In genomic region chr3:122416966-122417365, GRCh38 we compare ENCODE assay signal across 8 cellular contexts. TPM values are rescaled to one million over a fixed set of nuclear protein-coding genes. Genes with fewer than 3 reads are reported as not detected.
DNase-seq lines count a peak whose midpoint lies in the region; TF ChIP-seq lines count a peak whose summit lies in the region.

No MANE protein-coding gene starts in this region.

- H3K36me3 ChIP-seq in ACC112 (ENCODE audit: insufficient read depth, low read length) (0 out of 2 replicates have a peak, but pooled peaks cover 4% of the 10 kb centered on the region), muscle layer of colon (ENCODE audit: insufficient read depth, low read length) (peaks cover 6% of the 10 kb centered on the region)

- H2AFZ ChIP-seq in ACC112 (ENCODE audit: low read length, unreplicated experiment), result no peak overlapping the region

- TF ChIP-seq CTCF in cardiac fibroblast (IDR thresholded peaks at IDR 0.05; ENCODE audit: low read depth, low read length), result no peak

- H3K27ac Mint-ChIP-seq in IgD-negative memory B cell, result peak overlapping the region; percentile 98 to 100 (median 99)

- H3K79me2 ChIP-seq in ACC112 (ENCODE audit: control insufficient read depth, insufficient read depth, low read length, unreplicated experiment), result peaks cover 42% of the 10 kb centered on the region

- peak overlapping the region; percentile 93 to 99 (median 97) for H3K4me3 Mint-ChIP-seq in IgD-negative memory B cell

- no peak overlapping the region for H3K27ac ChIP-seq in ACC112 (ENCODE audit: low read depth, low read length)
- peak overlapping the region; percentile 71 for H3K27ac ChIP-seq in muscle layer of colon (ENCODE audit: low read depth, low read length)

- H3K36me3 Mint-ChIP-seq in IgD-negative memory B cell, result peaks cover 7% of the 10 kb centered on the region

- H3K4me1 Mint-ChIP-seq in IgD-negative memory B cell, result peaks cover 31 to 42% (median 37%) of the 10 kb centered on the region in 3 donors

- H3K9me3 Mint-ChIP-seq in IgD-negative memory B cell, result no peaks in the 10 kb centered on the region

- no peaks in the 10 kb centered on the region for H3K27me3 Mint-ChIP-seq in IgD-negative memory B cell

- peaks cover 16% of the 10 kb centered on the region for H3K4me1 ChIP-seq in ACC112 (ENCODE audit: control insufficient read depth, insufficient read depth, low read length, unreplicated experiment)
- peaks cover 10% of the 10 kb centered on the region for H3K4me1 ChIP-seq in muscle layer of colon (ENCODE audit: insufficient read depth, low read length)

- peak overlapping the region; percentile 61 for H3K9ac ChIP-seq in muscle layer of colon (ENCODE audit: low read length)

- H3K27me3 ChIP-seq in ACC112 (ENCODE audit: insufficient read depth, low read length), result no peaks in the 10 kb centered on the region
- H3K27me3 ChIP-seq in muscle layer of colon (ENCODE audit: control insufficient read depth in 1 of 2, insufficient read depth in 2 of 2, low read length in 2 of 2), result no peaks in the 10 kb centered on the region

- DNase-seq in cardiac fibroblast (ENCODE audit: low read depth in 2 of 2) (no peak), inferior parietal cortex (ENCODE audit: extremely low spot score) (no peak), NCI-H510A (lab: John Stamatoyannopoulos, UW) (no peak), NCI-H2029 treated with DMSO at 0.1 percent for 48 hours (lab: John Stamatoyannopoulos, UW) (no peak)
- no peak for DNase-seq in stimulated activated CD8-positive, alpha-beta memory T cell treated with anti-CD3 and anti-CD28 coated beads, Interleukin-4, amount 100 ng/mL, for 48 hours

- H3K4me3 ChIP-seq in ACC112 (ENCODE audit: low read depth, low read length) (peak overlapping the region; percentile 83), cardiac fibroblast (replicated peaks in 1 of 2; ENCODE audit: low read depth in 2 of 2, low read length in 2 of 2) (peak overlapping the region; percentile 84 to 85), muscle layer of colon (ENCODE audit: low read depth in 1 of 2, low read length in 2 of 2) (peak overlapping the region; percentile 77 to 97)

- no peaks in the 10 kb centered on the region for H3K9me3 ChIP-seq in muscle layer of colon (ENCODE audit: low read length)

RNA-seq across cellular contexts. Expression of gene WDR5B, which starts 1.1 kb away (rescaled TPM):
- 0.68 TPM for polyA plus RNA-seq in IgD-negative memory B cell

RNA-seq across cellular contexts. Expression of gene FAM162A, which starts 33.0 kb away (rescaled TPM):
- polyA plus RNA-seq in IgD-negative memory B cell, result 76.7 TPM

RNA-seq across cellular contexts. Expression of gene MIX23, which starts 33.9 kb away (rescaled TPM):
- polyA plus RNA-seq in IgD-negative memory B cell, result 9.1 TPM
